Comparison of ENCODE assay signal across 4 cellular contexts in genomic region chr7:65776677-65777076, GRCh38.
A peak's percentile ranks its signal among the peaks of the same experiment; 100 is the strongest.
DNase-seq lines count a peak whose midpoint lies in the region; TF ChIP-seq lines count a peak whose summit lies in the region.
"Not testable (repeated sequence)": the region's sequence is repeated elsewhere in the genome, so short reads cannot be mapped to it uniquely, and the experiment has no call there.

No MANE protein-coding gene starts in this region.

- H3K9ac ChIP-seq in BLaER1, result not testable (repeated sequence)
- peak overlapping the region in 6 of 11 experiments; percentile 48 to 76 (median 75); a peak in 10 of 22 replicates for H3K9ac ChIP-seq in BLaER1 treated with 17β-estradiol and CSF1 and Interleukin-3, amounts not matched to agents 10 nM and 100 nM

- H3K27ac ChIP-seq in BLaER1, result peak overlapping the region; percentile 56; the same call in 1 of the 2 replicates
- H3K27ac ChIP-seq in BLaER1 treated with 17β-estradiol and CSF1 and Interleukin-3, amounts not matched to agents 10 nM and 100 nM, result peak overlapping the region in 8 of 11 experiments; percentile 23 to 87 (median 80); a peak in 14 of 22 replicates

- DNase-seq in NB4 (ENCODE audit: low read depth) (peak; percentile 49), NCI-H82 (lab: John Stamatoyannopoulos, UW) (peak; percentile 40)

- TF ChIP-seq CTCF in NB4 (IDR thresholded peaks at IDR 0.05; ENCODE audit: low read depth, low read length), result not testable (repeated sequence)

- not testable (repeated sequence) for H4K20me1 ChIP-seq in BLaER1; BLaER1 treated with 17β-estradiol and CSF1 and Interleukin-3, amounts not matched to agents 10 nM and 100 nM

- H3K27me3 ChIP-seq in BLaER1; BLaER1 treated with 17β-estradiol and CSF1 and Interleukin-3, amounts not matched to agents 10 nM and 100 nM: not testable (repeated sequence)

- 0 out of 2 replicates have a peak overlapping the region, but pooled peaks have one; percentile 30 for H3K4me2 ChIP-seq in BLaER1
- peak overlapping the region in 6 of 11 experiments; percentile 41 to 68 (median 42); a peak in 9 of 22 replicates for H3K4me2 ChIP-seq in BLaER1 treated with 17β-estradiol and CSF1 and Interleukin-3, amounts not matched to agents 10 nM and 100 nM

- not testable (repeated sequence) for H3K4me1 ChIP-seq in BLaER1
- H3K4me1 ChIP-seq in BLaER1 treated with 17β-estradiol and CSF1 and Interleukin-3, amounts not matched to agents 10 nM and 100 nM, result peaks cover 0 to 28% (median 14%) of the 10 kb centered on the region in 10 experiments; a peak in 14 of 20 replicates

- not testable (repeated sequence) for H3K9me3 ChIP-seq in BLaER1; BLaER1 treated with 17β-estradiol and CSF1 and Interleukin-3, amounts not matched to agents 10 nM and 100 nM (replicated peaks in 1 of 11)

- not testable (repeated sequence) for H3K36me3 ChIP-seq in BLaER1; BLaER1 treated with 17β-estradiol and CSF1 and Interleukin-3, amounts not matched to agents 10 nM and 100 nM

- TF ChIP-seq POLR2A in NB4 (IDR thresholded peaks at IDR 0.05; ENCODE audit: extremely low read depth, insufficient read length), result not testable (repeated sequence)

- H3K4me3 ChIP-seq in BLaER1; BLaER1 treated with 17β-estradiol and CSF1 and Interleukin-3, amounts not matched to agents 10 nM and 100 nM; NB4 (ENCODE audit: low read depth, low read length): not testable (repeated sequence)
